20 cellular contexts compared by ENCODE assay signal in genomic region chr15:64532515-64532914, GRCh38.
A peak's percentile ranks its signal among the peaks of the same experiment; 100 is the strongest.
DNase-seq lines count a peak whose midpoint lies in the region; ATAC-seq and TF ChIP-seq lines count a peak whose summit lies in the region.
"Had no signal": no experiment of that assay in that cellular context is flagged by ENCODE, and none has a peak within 500 bp of the region (broad histone marks: within the 10 kb centered on the region; RNA-seq: fewer than 3 reads in every experiment).

No MANE protein-coding gene starts in this region.

- peak overlapping the region; percentile 53 for H3K4me3 Mint-ChIP-seq in activated CD4-positive, alpha-beta T cell treated with anti-CD3 and anti-CD28 coated beads, Interleukin-2, amount 10 ng/mL, durations not matched to agents 24 days and 14 days
- peak overlapping the region; percentile 51 for H3K4me3 Mint-ChIP-seq in activated T-helper 1 cell treated with anti-CD3 and anti-CD28 coated beads, Interleukin-12 subunit alpha, Interleukin-12 subunit beta, Interleukin-2, Interleukin-4 antibody, amounts not matched to agents 30 ng/mL and 10 ng/mL and 1 ng/mL, durations not matched to agents 14 hours and 24 hours and 36 hours
- no peak overlapping the region for H3K4me3 Mint-ChIP-seq in natural killer cell

- in situ Hi-C loops in HAP-1 (cut with MboI; ENCODE audit: low sequenced_read_pairs), result no loop called here

- no peaks in the 10 kb centered on the region for H3K27me3 ChIP-seq in HL-60 (ENCODE audit: insufficient read depth, poor library complexity, severe bottlenecking)
- H3K27me3 ChIP-seq in HAP-1 (ENCODE audit: low read depth), result no peaks in the 10 kb centered on the region
- H3K27me3 ChIP-seq: upper lobe of left lung had no signal

- DNase-seq in activated CD4-positive, alpha-beta T cell treated with anti-CD3 and anti-CD28 coated beads, Interleukin-2, amount 10 ng/mL, durations not matched to agents 24 days and 14 days, result no peak
- no peak for DNase-seq in activated CD4-positive, alpha-beta T cell treated with anti-CD3 and anti-CD28 coated beads, Interleukin-2, amount 50 U/mL, for 48 hours
- peak in 1 of 2 experiments; percentile 22 for DNase-seq in HL-60 (ENCODE audit: low read depth in 1 of 2, low spot score in 1 of 2)
- no peak for DNase-seq in activated T-helper 1 cell treated with anti-CD3 and anti-CD28 coated beads, Interleukin-12 subunit alpha, Interleukin-12 subunit beta, Interleukin-2, Interleukin-4 antibody, amounts not matched to agents 30 ng/mL and 10 ng/mL and 1 ng/mL, durations not matched to agents 14 hours and 24 hours and 36 hours (ENCODE audit: low spot score)
- no peak for DNase-seq in natural killer cell
- no peak for DNase-seq in HAP-1 (ENCODE audit: low spot score in 2 of 2)
- DNase-seq: activated CD4-positive, alpha-beta T cell treated with anti-CD3 and anti-CD28 coated beads, Interleukin-2, amount 50 U/mL, for 4 hours; effector CD4-positive, alpha-beta T cell; head of caudate nucleus; KG1; mammary epithelial cell; NCI-H1048; NCI-H187; OCI-M1; T-helper 9 cell had no signal

- H3K9me3 Mint-ChIP-seq in activated CD4-positive, alpha-beta T cell treated with anti-CD3 and anti-CD28 coated beads, Interleukin-2, amount 10 ng/mL, durations not matched to agents 24 days and 14 days, result peaks cover 10% of the 10 kb centered on the region
- H3K9me3 Mint-ChIP-seq in activated T-helper 1 cell treated with anti-CD3 and anti-CD28 coated beads, Interleukin-12 subunit alpha, Interleukin-12 subunit beta, Interleukin-2, Interleukin-4 antibody, amounts not matched to agents 30 ng/mL and 10 ng/mL and 1 ng/mL, durations not matched to agents 14 hours and 24 hours and 36 hours, result no peaks in the 10 kb centered on the region
- H3K9me3 Mint-ChIP-seq in natural killer cell, result no peaks in the 10 kb centered on the region

- peak overlapping the region; percentile 79 for H3K27ac Mint-ChIP-seq in activated CD4-positive, alpha-beta T cell treated with anti-CD3 and anti-CD28 coated beads, Interleukin-2, amount 10 ng/mL, durations not matched to agents 24 days and 14 days
- H3K27ac Mint-ChIP-seq in activated T-helper 1 cell treated with anti-CD3 and anti-CD28 coated beads, Interleukin-12 subunit alpha, Interleukin-12 subunit beta, Interleukin-2, Interleukin-4 antibody, amounts not matched to agents 30 ng/mL and 10 ng/mL and 1 ng/mL, durations not matched to agents 14 hours and 24 hours and 36 hours, result peak overlapping the region; percentile 79
- H3K27ac Mint-ChIP-seq in natural killer cell, result peak overlapping the region; percentile 3 to 27

- TF ChIP-seq CTCF in HL-60 (IDR thresholded peaks at IDR 0.05; ENCODE audit: insufficient read depth, low read length) (no peak), natural killer cell (IDR thresholded peaks at IDR 0.05) (no peak)

- peaks cover 34% of the 10 kb centered on the region for H3K36me3 Mint-ChIP-seq in activated CD4-positive, alpha-beta T cell treated with anti-CD3 and anti-CD28 coated beads, Interleukin-2, amount 10 ng/mL, durations not matched to agents 24 days and 14 days (ENCODE audit: low read depth)
- peaks cover 23% of the 10 kb centered on the region for H3K36me3 Mint-ChIP-seq in activated T-helper 1 cell treated with anti-CD3 and anti-CD28 coated beads, Interleukin-12 subunit alpha, Interleukin-12 subunit beta, Interleukin-2, Interleukin-4 antibody, amounts not matched to agents 30 ng/mL and 10 ng/mL and 1 ng/mL, durations not matched to agents 14 hours and 24 hours and 36 hours (ENCODE audit: low read depth)
- no peaks in the 10 kb centered on the region for H3K36me3 Mint-ChIP-seq in natural killer cell

- peaks cover 51% of the 10 kb centered on the region for H3K4me1 Mint-ChIP-seq in activated CD4-positive, alpha-beta T cell treated with anti-CD3 and anti-CD28 coated beads, Interleukin-2, amount 10 ng/mL, durations not matched to agents 24 days and 14 days
- peaks cover 53% of the 10 kb centered on the region for H3K4me1 Mint-ChIP-seq in activated T-helper 1 cell treated with anti-CD3 and anti-CD28 coated beads, Interleukin-12 subunit alpha, Interleukin-12 subunit beta, Interleukin-2, Interleukin-4 antibody, amounts not matched to agents 30 ng/mL and 10 ng/mL and 1 ng/mL, durations not matched to agents 14 hours and 24 hours and 36 hours (ENCODE audit: low read depth)
- H3K4me1 Mint-ChIP-seq in natural killer cell, result peaks cover 41 to 49% of the 10 kb centered on the region in 2 donors

- H3K4me3 ChIP-seq in HL-60 (replicated peaks; ENCODE audit: insufficient read depth, low read length) (no peak overlapping the region), HAP-1 (no peak overlapping the region)
- H3K4me3 ChIP-seq: prostate gland, upper lobe of left lung had no signal

- intact Hi-C loops in activated CD4-positive, alpha-beta T cell treated with anti-CD3 and anti-CD28 coated beads, Interleukin-2, amount 10 ng/mL, durations not matched to agents 24 days and 14 days (cut with micrococcal nuclease), result loop anchor here (2.0 kb wide), 1 partner anchor 72 kb away; the partner anchor contains the start of gene ZNF609
- intact Hi-C loops in activated T-helper 1 cell treated with anti-CD3 and anti-CD28 coated beads, Interleukin-12 subunit alpha, Interleukin-12 subunit beta, Interleukin-2, Interleukin-4 antibody, amounts not matched to agents 30 ng/mL and 10 ng/mL and 1 ng/mL, durations not matched to agents 14 hours and 24 hours and 36 hours (cut with micrococcal nuclease), result loop anchor here (1.0 kb wide), 1 partner anchor 88 kb away; no protein-coding TSS in a partner anchor
- intact Hi-C loops in natural killer cell (cut with micrococcal nuclease), result no loop called here

- peak in 2 of 3 donors; percentile 29 to 53 for ATAC-seq in natural killer cell
- ATAC-seq in HG02610 (IDR thresholded peaks at IDR 0.05; ENCODE audit: unreplicated experiment), result no peak
- ATAC-seq in GM18858 (IDR thresholded peaks at IDR 0.05; ENCODE audit: unreplicated experiment), result no peak

- H3K36me3 ChIP-seq in HAP-1 (replicated peaks), result no peaks in the 10 kb centered on the region
- H3K36me3 ChIP-seq: prostate gland had no signal

- H3K27ac ChIP-seq in HL-60 (replicated peaks), result peak overlapping the region; percentile 43
- H3K27ac ChIP-seq: epithelial cell of prostate, prostate gland, upper lobe of left lung had no signal

- no peaks in the 10 kb centered on the region for H3K9me3 ChIP-seq in HAP-1
- H3K9me3 ChIP-seq: prostate gland, upper lobe of left lung had no signal

- no peaks in the 10 kb centered on the region for H3K27me3 Mint-ChIP-seq in activated CD4-positive, alpha-beta T cell treated with anti-CD3 and anti-CD28 coated beads, Interleukin-2, amount 10 ng/mL, durations not matched to agents 24 days and 14 days
- no peaks in the 10 kb centered on the region for H3K27me3 Mint-ChIP-seq in activated T-helper 1 cell treated with anti-CD3 and anti-CD28 coated beads, Interleukin-12 subunit alpha, Interleukin-12 subunit beta, Interleukin-2, Interleukin-4 antibody, amounts not matched to agents 30 ng/mL and 10 ng/mL and 1 ng/mL, durations not matched to agents 14 hours and 24 hours and 36 hours (ENCODE audit: insufficient read depth)
- no peaks in the 10 kb centered on the region for H3K27me3 Mint-ChIP-seq in natural killer cell (ENCODE audit: low read depth in 2 of 2)

- peaks cover 16% of the 10 kb centered on the region for H3K4me1 ChIP-seq in HAP-1
- H3K4me1 ChIP-seq: prostate gland had no signal

Comparison
In these comparisons a context has a peak if more than half of its experiments do, and no peak if none do; other contexts are left out.
1. H3K27ac Mint-ChIP-seq: peak in every context shown above with its lines; median percentile 79 in activated CD4-positive, alpha-beta T cell treated with anti-CD3 and anti-CD28 coated beads, Interleukin-2, amount 10 ng/mL, durations not matched to agents 24 days and 14 days; 79 in activated T-helper 1 cell treated with anti-CD3 and anti-CD28 coated beads, Interleukin-12 subunit alpha, Interleukin-12 subunit beta, Interleukin-2, Interleukin-4 antibody, amounts not matched to agents 30 ng/mL and 10 ng/mL and 1 ng/mL, durations not matched to agents 14 hours and 24 hours and 36 hours; 15 in natural killer cell.
2. ATAC-seq: peak in natural killer cell (2 of 3); none in HG02610 (single experiment) and GM18858 (single experiment).